Comparison of ENCODE assay signal across 6 cellular contexts in genomic region chr12:55931317-55931779, GRCh38. TPM values are rescaled to one million over a fixed set of nuclear protein-coding genes. Genes with fewer than 3 reads are reported as not detected.
DNase-seq lines count a peak whose midpoint lies in the region; ATAC-seq and TF ChIP-seq lines count a peak whose summit lies in the region.

No MANE protein-coding gene starts in this region.

- H4K20me1 ChIP-seq in neural cell (ENCODE audit: insufficient read depth), result no peaks in the 10 kb centered on the region

- peaks cover 57% of the 10 kb centered on the region for H3K27me3 Mint-ChIP-seq in brain

- H3K27ac Mint-ChIP-seq in brain, result peak overlapping the region; percentile 88 to 99 (median 93)

- H3F3A ChIP-seq in neural cell (ENCODE audit: insufficient read depth, low read length, poor library complexity, severe bottlenecking), result no peaks in the 10 kb centered on the region

- H3K9me2 ChIP-seq in neural cell (ENCODE audit: insufficient read depth, low read length), result no peaks in the 10 kb centered on the region

- TF ChIP-seq CTCF in brain (conservative IDR thresholded peaks at IDR 0.05) (no peak), neural cell (IDR thresholded peaks at IDR 0.05; ENCODE audit: poor library complexity, severe bottlenecking) (no peak)

- peaks cover 26% of the 10 kb centered on the region for H3K4me1 ChIP-seq in HAP-1

- ATAC-seq in HG03354 (IDR thresholded peaks at IDR 0.05; ENCODE audit: poor library complexity, severe bottlenecking, unreplicated experiment) (no peak), HG03565 (IDR thresholded peaks at IDR 0.05; ENCODE audit: unreplicated experiment) (no peak)

- H3K4me3 Mint-ChIP-seq in brain, result peak overlapping the region; percentile 91 to 97 (median 94)

- in situ Hi-C loops in HAP-1 (cut with MboI; ENCODE audit: low sequenced_read_pairs), result no loop called here

- TF ChIP-seq RAD21 in neural cell (conservative IDR thresholded peaks at IDR 0.05), result no peak

- H3K36me3 ChIP-seq in HAP-1 (replicated peaks) (no peaks in the 10 kb centered on the region; the same call in 1 of the 2 replicates), neural cell (ENCODE audit: insufficient read depth, low read length) (no peaks in the 10 kb centered on the region)

- H3K36me3 Mint-ChIP-seq in brain, result no peaks in the 10 kb centered on the region

- H3K4me3 ChIP-seq in HAP-1 (peak overlapping the region; percentile 42), neural cell (ENCODE audit: low read length) (peak overlapping the region; percentile 67)

- no peak for DNase-seq in HAP-1 (ENCODE audit: low spot score in 2 of 2)
- no peak for DNase-seq in stimulated activated CD4-positive, alpha-beta T cell treated with anti-CD3 and anti-CD28 coated beads, Interleukin-1b, Interleukin-23, amount 100 ng/mL, for 48 hours

- peaks cover 9% of the 10 kb centered on the region for H3K79me2 ChIP-seq in neural cell (replicated peaks; ENCODE audit: insufficient read depth, low read length)

- H3K27me3 ChIP-seq in HAP-1 (ENCODE audit: low read depth) (no peaks in the 10 kb centered on the region), neural cell (ENCODE audit: insufficient read depth, low read depth, low read length) (peaks cover 40% of the 10 kb centered on the region)

- H3K27ac ChIP-seq in neural cell (ENCODE audit: low read length), result no peak overlapping the region

- peak overlapping the region; percentile 53 for H3K4me2 ChIP-seq in neural cell (ENCODE audit: low read length)

- peaks cover 58% of the 10 kb centered on the region for H3K4me1 Mint-ChIP-seq in brain

- no peaks in the 10 kb centered on the region for H3K9me3 Mint-ChIP-seq in brain

- TF ChIP-seq EP300 in neural cell (conservative IDR thresholded peaks at IDR 0.05; ENCODE audit: poor library complexity, severe bottlenecking), result no peak

- peak overlapping the region; percentile 2 for H2AFZ ChIP-seq in neural cell (ENCODE audit: low read depth, low read length)

- H3K9me3 ChIP-seq in HAP-1 (no peaks in the 10 kb centered on the region), neural cell (ENCODE audit: low read length) (no peaks in the 10 kb centered on the region)

- peak overlapping the region; percentile 55 for H3K9ac ChIP-seq in neural cell (ENCODE audit: low read length)

TF ChIP-seq in neural cell, 6 proteins besides CTCF, POLR2A, EP300 and RAD21:
- TF ChIP-seq TAF1 (IDR thresholded peaks at IDR 0.05; ENCODE audit: low read depth) (no peak), MXI1 (conservative IDR thresholded peaks at IDR 0.05; ENCODE audit: poor library complexity, severe bottlenecking) (no peak), EZH2 (IDR thresholded peaks at IDR 0.05; ENCODE audit: borderline replicate concordance, insufficient read depth, low read length, poor library complexity, severe bottlenecking) (no peak), POLR2AphosphoS5 (IDR thresholded peaks at IDR 0.05) (no peak), SMC3 (conservative IDR thresholded peaks at IDR 0.05; ENCODE audit: poor library complexity) (no peak)
- TF ChIP-seq, protein P1, sequence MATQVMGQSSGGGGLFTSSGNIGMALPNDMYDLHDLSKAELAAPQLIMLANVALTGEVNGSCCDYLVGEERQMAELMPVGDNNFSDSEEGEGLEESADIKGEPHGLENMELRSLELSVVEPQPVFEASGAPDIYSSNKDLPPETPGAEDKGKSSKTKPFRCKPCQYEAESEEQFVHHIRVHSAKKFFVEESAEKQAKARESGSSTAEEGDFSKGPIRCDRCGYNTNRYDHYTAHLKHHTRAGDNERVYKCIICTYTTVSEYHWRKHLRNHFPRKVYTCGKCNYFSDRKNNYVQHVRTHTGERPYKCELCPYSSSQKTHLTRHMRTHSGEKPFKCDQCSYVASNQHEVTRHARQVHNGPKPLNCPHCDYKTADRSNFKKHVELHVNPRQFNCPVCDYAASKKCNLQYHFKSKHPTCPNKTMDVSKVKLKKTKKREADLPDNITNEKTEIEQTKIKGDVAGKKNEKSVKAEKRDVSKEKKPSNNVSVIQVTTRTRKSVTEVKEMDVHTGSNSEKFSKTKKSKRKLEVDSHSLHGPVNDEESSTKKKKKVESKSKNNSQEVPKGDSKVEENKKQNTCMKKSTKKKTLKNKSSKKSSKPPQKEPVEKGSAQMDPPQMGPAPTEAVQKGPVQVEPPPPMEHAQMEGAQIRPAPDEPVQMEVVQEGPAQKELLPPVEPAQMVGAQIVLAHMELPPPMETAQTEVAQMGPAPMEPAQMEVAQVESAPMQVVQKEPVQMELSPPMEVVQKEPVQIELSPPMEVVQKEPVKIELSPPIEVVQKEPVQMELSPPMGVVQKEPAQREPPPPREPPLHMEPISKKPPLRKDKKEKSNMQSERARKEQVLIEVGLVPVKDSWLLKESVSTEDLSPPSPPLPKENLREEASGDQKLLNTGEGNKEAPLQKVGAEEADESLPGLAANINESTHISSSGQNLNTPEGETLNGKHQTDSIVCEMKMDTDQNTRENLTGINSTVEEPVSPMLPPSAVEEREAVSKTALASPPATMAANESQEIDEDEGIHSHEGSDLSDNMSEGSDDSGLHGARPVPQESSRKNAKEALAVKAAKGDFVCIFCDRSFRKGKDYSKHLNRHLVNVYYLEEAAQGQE (IDR thresholded peaks at IDR 0.05; ENCODE audit: borderline replicate concordance), result no peak

RNA-seq across cellular contexts. Expression of gene DGKA, which starts 0.4 kb away (rescaled TPM):
- polyA plus RNA-seq in brain (ENCODE audit: insufficient read depth, low read depth, low replicate concordance), result 12.5 TPM
- 1.1 and 1.2 TPM in 2 replicates for polyA plus RNA-seq in neural cell
- polyA minus RNA-seq in neural cell, result 2.8 and 2.9 TPM in 2 replicates

RNA-seq across cellular contexts. Expression of gene PYM1, which starts 3.7 kb away (rescaled TPM):
- polyA plus RNA-seq in brain (ENCODE audit: insufficient read depth, low read depth, low replicate concordance) (26.6 TPM), neural cell (45.7 and 49.3 TPM in 2 replicates)
- 25.6 and 31.9 TPM in 2 replicates for polyA minus RNA-seq in neural cell

RNA-seq across cellular contexts. Expression of gene PMEL, which starts 34.5 kb away (rescaled TPM):
- polyA plus RNA-seq in brain (ENCODE audit: insufficient read depth, low read depth, low replicate concordance) (1.5 TPM), neural cell (not detected in 2 replicates)
- not detected in 2 replicates for polyA minus RNA-seq in neural cell

RNA-seq across cellular contexts. Expression of gene CDK2, which starts 35.3 kb away (rescaled TPM):
- polyA plus RNA-seq in brain (ENCODE audit: insufficient read depth, low read depth, low replicate concordance) (52.2 TPM), neural cell (2.3 and 2.6 TPM in 2 replicates)
- polyA minus RNA-seq in neural cell, result 1.7 TPM in 1 of 2 replicates, not detected in the other

RNA-seq across cellular contexts. Expression of gene RAB5B, which starts 42.5 kb away (rescaled TPM):
- polyA plus RNA-seq in brain (ENCODE audit: insufficient read depth, low read depth, low replicate concordance) (156 TPM), neural cell (39.6 and 43.9 TPM in 2 replicates)
- 53.1 and 62.6 TPM in 2 replicates for polyA minus RNA-seq in neural cell
